37 cellular contexts compared by ENCODE assay signal in the genomic region with DNA sequence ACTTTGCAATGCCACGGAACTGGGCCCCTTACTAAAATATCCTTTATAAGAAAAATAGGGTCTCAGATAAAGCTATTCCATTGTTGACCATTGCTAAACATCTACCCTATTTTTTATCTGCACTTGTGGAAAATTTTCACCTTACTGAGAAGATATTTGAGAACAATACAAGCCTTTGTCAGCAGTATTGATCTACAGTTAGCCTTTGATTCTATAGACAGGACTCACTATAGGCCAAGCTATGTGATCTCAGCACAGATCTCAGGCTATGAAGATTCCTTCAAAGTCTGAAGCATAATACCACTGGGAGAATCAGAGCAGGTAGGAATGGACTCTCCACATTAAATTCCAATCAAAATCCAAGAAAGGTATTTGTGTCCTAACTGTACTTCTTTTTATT.
DNase-seq lines count a peak whose midpoint lies in the region; ATAC-seq, FAIRE-seq and TF ChIP-seq lines count a peak whose summit lies in the region.
"Had no signal": no experiment of that assay in that cellular context is flagged by ENCODE, and none has a peak within 500 bp of the region (broad histone marks: within the 10 kb centered on the region; RNA-seq: fewer than 3 reads in every experiment).

No MANE protein-coding gene starts in this region.

- no peaks in the 10 kb centered on the region for H3K36me3 Mint-ChIP-seq in GM23338 (ENCODE audit: low read depth)
- no peaks in the 10 kb centered on the region for H3K36me3 Mint-ChIP-seq in activated CD4-positive, alpha-beta memory T cell treated with anti-CD3 and anti-CD28 coated beads for 36 hours
- H3K36me3 Mint-ChIP-seq: CD14-positive monocyte; CD4-positive, alpha-beta memory T cell; CD4-positive, CD25-positive, alpha-beta regulatory T cell; CD8-positive, alpha-beta memory T cell; CD8-positive, alpha-beta T cell had no signal

- H3K9ac ChIP-seq in HepG2 (ENCODE audit: insufficient read depth, low read depth, low read length), result no peak overlapping the region
- no peak overlapping the region for H3K9ac ChIP-seq in endothelial cell of umbilical vein (replicated peaks; ENCODE audit: extremely low read depth, insufficient read depth, low read length)
- H3K9ac ChIP-seq: BLaER1; BLaER1 treated with 17β-estradiol and CSF1 and Interleukin-3, amounts not matched to agents 10 nM and 100 nM had no signal

- ATAC-seq in HepG2 (peak; percentile 97), right lobe of liver (no peak), GM23338 (no peak)
- ATAC-seq: A549; CD8-positive, alpha-beta T cell had no signal

- no peak for TF ChIP-seq RAD21 in HepG2 (CRISPR knock-in tag; IDR thresholded peaks at IDR 0.05)

- 0% methylated on average over 1 of the region's 1 CpG for WGBS in HepG2 (ENCODE audit: low lambda C conversion rate)
- WGBS in right lobe of liver (ENCODE audit: insufficient coverage, low coverage, low lambda C conversion rate, missing lambda C conversion rate), result 75% methylated on average over 1 of the region's 1 CpG

- H3F3A ChIP-seq in GM23338 (replicated peaks; ENCODE audit: low read depth), result no peaks in the 10 kb centered on the region

- no peak overlapping the region for H3K27ac Mint-ChIP-seq in GM23338
- H3K27ac Mint-ChIP-seq in activated CD4-positive, alpha-beta memory T cell treated with anti-CD3 and anti-CD28 coated beads for 36 hours, result no peak overlapping the region
- H3K27ac Mint-ChIP-seq: B cell; CD14-positive monocyte; CD4-positive, alpha-beta memory T cell; CD4-positive, alpha-beta T cell; CD4-positive, CD25-positive, alpha-beta regulatory T cell; CD8-positive, alpha-beta memory T cell; CD8-positive, alpha-beta T cell had no signal

- TF ChIP-seq CTCF in HepG2 (CRISPR knock-in tag; IDR thresholded peaks at IDR 0.05) (no peak), right lobe of liver (IDR thresholded peaks at IDR 0.05) (no peak), endothelial cell of umbilical vein (IDR thresholded peaks at IDR 0.05; ENCODE audit: extremely low read depth in 1 of 2, insufficient read depth in 1 of 2, low read depth in 1 of 2, low read length in 2 of 2) (no peak), GM23338 (conservative IDR thresholded peaks at IDR 0.05; ENCODE audit: low read depth in 2 of 2) (no peak)

- dilution Hi-C loops in endothelial cell of umbilical vein (cut with MboI; ENCODE audit: extremely low pct_ligation_motif_present, low sequenced_read_pairs), result no loop called here

- no peak for TF ChIP-seq EP300 in HepG2 (IDR thresholded peaks at IDR 0.05; ENCODE audit: low read depth in 2 of 2, low read length in 2 of 2)
- TF ChIP-seq EP300 in HepG2 (CRISPR knock-in tag; IDR thresholded peaks at IDR 0.05; ENCODE audit: borderline replicate concordance), result no peak

- no peak overlapping the region for H3K4me3 Mint-ChIP-seq in GM23338
- no peak overlapping the region for H3K4me3 Mint-ChIP-seq in activated CD4-positive, alpha-beta memory T cell treated with anti-CD3 and anti-CD28 coated beads for 36 hours
- H3K4me3 Mint-ChIP-seq: B cell; CD14-positive monocyte; CD4-positive, alpha-beta memory T cell; CD4-positive, alpha-beta T cell; CD4-positive, CD25-positive, alpha-beta regulatory T cell; CD8-positive, alpha-beta memory T cell; CD8-positive, alpha-beta T cell had no signal

- no TSS peak for BruUV-seq in HepG2 (replicated peaks; lab: Mats Ljungman, UMichigan)
- BruUV-seq in endothelial cell of umbilical vein (replicated peaks; lab: Mats Ljungman, UMichigan), result no TSS peak

- no peak overlapping the region for H3K4me2 ChIP-seq in HepG2 (ENCODE audit: low read depth, low read length)
- H3K4me2 ChIP-seq in endothelial cell of umbilical vein (ENCODE audit: insufficient read depth, low read length), result no peak overlapping the region
- no peak overlapping the region for H3K4me2 ChIP-seq in GM23338
- H3K4me2 ChIP-seq: A549; BLaER1; BLaER1 treated with 17β-estradiol and CSF1 and Interleukin-3, amounts not matched to agents 10 nM and 100 nM had no signal

- H3K27ac ChIP-seq in HepG2 (ENCODE audit: extremely low read length, insufficient read depth, low read length) (no peak overlapping the region), right lobe of liver (no peak overlapping the region), endothelial cell of umbilical vein (ENCODE audit: insufficient read depth, low read depth, low read length) (no peak overlapping the region), GM23338 (ENCODE audit: low read depth) (no peak overlapping the region)
- H3K27ac ChIP-seq: 22Rv1; A549; BLaER1; BLaER1 treated with 17β-estradiol and CSF1 and Interleukin-3, amounts not matched to agents 10 nM and 100 nM; C4-2B had no signal

- no peak overlapping the region for H2AFZ ChIP-seq in HepG2 (ENCODE audit: low read length)
- no peak overlapping the region for H2AFZ ChIP-seq in endothelial cell of umbilical vein (ENCODE audit: low read depth, low read length)
- no peak overlapping the region for H2AFZ ChIP-seq in GM23338

- no peaks in the 10 kb centered on the region for H3K4me1 Mint-ChIP-seq in GM23338
- no peaks in the 10 kb centered on the region for H3K4me1 Mint-ChIP-seq in activated CD4-positive, alpha-beta memory T cell treated with anti-CD3 and anti-CD28 coated beads for 36 hours (ENCODE audit: low read depth)
- H3K4me1 Mint-ChIP-seq: B cell; CD14-positive monocyte; CD4-positive, alpha-beta memory T cell; CD4-positive, CD25-positive, alpha-beta regulatory T cell; CD8-positive, alpha-beta memory T cell had no signal

- no peaks in the 10 kb centered on the region for H3K9me3 Mint-ChIP-seq in GM23338
- no peaks in the 10 kb centered on the region for H3K9me3 Mint-ChIP-seq in activated CD4-positive, alpha-beta memory T cell treated with anti-CD3 and anti-CD28 coated beads for 36 hours
- H3K9me3 Mint-ChIP-seq: CD14-positive monocyte; CD4-positive, alpha-beta T cell; CD8-positive, alpha-beta T cell had no signal

- no peaks in the 10 kb centered on the region for H3K9me2 ChIP-seq in GM23338 (ENCODE audit: insufficient read depth)

- H3K27me3 Mint-ChIP-seq in GM23338 (ENCODE audit: insufficient read depth, low read depth, poor library complexity), result peaks cover 2% of the 10 kb centered on the region
- no peaks in the 10 kb centered on the region for H3K27me3 Mint-ChIP-seq in activated CD4-positive, alpha-beta memory T cell treated with anti-CD3 and anti-CD28 coated beads for 36 hours
- H3K27me3 Mint-ChIP-seq: B cell; CD4-positive, alpha-beta memory T cell; CD4-positive, alpha-beta T cell; CD4-positive, CD25-positive, alpha-beta regulatory T cell; CD8-positive, alpha-beta memory T cell had no signal

- H3K79me2 ChIP-seq in HepG2 (ENCODE audit: insufficient read depth, low read length) (no peaks in the 10 kb centered on the region), endothelial cell of umbilical vein (ENCODE audit: control insufficient read depth, insufficient read depth, low read length) (no peaks in the 10 kb centered on the region), GM23338 (replicated peaks; ENCODE audit: insufficient read depth) (no peaks in the 10 kb centered on the region)

- POLR2A ChIA-PET in HepG2 (lab: Yijun Ruan, JAX), result no interaction called here
- POLR2A ChIA-PET in endothelial cell of umbilical vein (lab: Charles Lee), result no interaction called here
- POLR2A ChIA-PET in activated CD4-positive, alpha-beta memory T cell treated with anti-CD3 and anti-CD28 coated beads for 36 hours (lab: Charles Lee), result no interaction called here

- H4K20me1 ChIP-seq in HepG2 (ENCODE audit: insufficient read depth, low read length), result no peaks in the 10 kb centered on the region
- H4K20me1 ChIP-seq in endothelial cell of umbilical vein (replicated peaks; ENCODE audit: control insufficient read depth, extremely low read depth, insufficient read depth, low read length), result no peaks in the 10 kb centered on the region
- no peaks in the 10 kb centered on the region for H4K20me1 ChIP-seq in GM23338 (replicated peaks; ENCODE audit: insufficient read depth)
- H4K20me1 ChIP-seq: BLaER1; BLaER1 treated with 17β-estradiol and CSF1 and Interleukin-3, amounts not matched to agents 10 nM and 100 nM had no signal

- peaks cover 11% of the 10 kb centered on the region; the same call in 1 of the 2 replicates for H3K4me1 ChIP-seq in HepG2 (ENCODE audit: insufficient read depth, low read length)
- H3K4me1 ChIP-seq in right lobe of liver, result no peaks in the 10 kb centered on the region
- no peaks in the 10 kb centered on the region for H3K4me1 ChIP-seq in endothelial cell of umbilical vein (ENCODE audit: control insufficient read depth, extremely low read depth, insufficient read depth, low read length)
- no peaks in the 10 kb centered on the region for H3K4me1 ChIP-seq in GM23338 (ENCODE audit: insufficient read depth)
- H3K4me1 ChIP-seq: A549; BE2C; BLaER1; BLaER1 treated with 17β-estradiol and CSF1 and Interleukin-3, amounts not matched to agents 10 nM and 100 nM; Caco-2 had no signal

- TF ChIP-seq POLR2A in HepG2 (IDR thresholded peaks at IDR 0.05; ENCODE audit: insufficient read depth in 1 of 2, low read depth in 2 of 2, low read length in 2 of 2), result no peak
- TF ChIP-seq POLR2A in right lobe of liver (IDR thresholded peaks at IDR 0.05), result no peak
- no peak for TF ChIP-seq POLR2A in endothelial cell of umbilical vein (IDR thresholded peaks at IDR 0.05; ENCODE audit: low read depth, low read length)

- in situ Hi-C loops in HepG2 (cut with HindIII; ENCODE audit: extremely low pct_ligation_motif_present, low pct_unique_long_range_greater_than_20kb) (no loop called here), SK-MEL-5 (cut with HindIII; ENCODE audit: low pct_unique_long_range_greater_than_20kb, low sequenced_read_pairs) (no loop called here)

- H3K4me3 ChIP-seq in HepG2 (replicated peaks in 1 of 3; ENCODE audit: insufficient read depth in 1 of 3, low read depth in 2 of 3, low read length in 3 of 3), result no peak overlapping the region
- H3K4me3 ChIP-seq in right lobe of liver, result no peak overlapping the region
- H3K4me3 ChIP-seq in endothelial cell of umbilical vein (replicated peaks in 1 of 3; ENCODE audit: insufficient read depth in 1 of 3, low read depth in 1 of 3, low read length in 3 of 3), result no peak overlapping the region
- H3K4me3 ChIP-seq in GM23338, result no peak overlapping the region
- H3K4me3 ChIP-seq: A549; BLaER1; BLaER1 treated with 17β-estradiol and CSF1 and Interleukin-3, amounts not matched to agents 10 nM and 100 nM had no signal

- no peaks in the 10 kb centered on the region; a peak in 1 of 5 replicates for H3K27me3 ChIP-seq in HepG2 (ENCODE audit: control insufficient read depth in 1 of 2, insufficient read depth in 2 of 2, low read length in 2 of 2)
- H3K27me3 ChIP-seq in right lobe of liver, result no peaks in the 10 kb centered on the region
- H3K27me3 ChIP-seq in endothelial cell of umbilical vein (ENCODE audit: control insufficient read depth in 2 of 2, insufficient read depth in 2 of 2, low read length in 2 of 2), result no peaks in the 10 kb centered on the region
- no peaks in the 10 kb centered on the region for H3K27me3 ChIP-seq in GM23338 (ENCODE audit: insufficient read depth)
- H3K27me3 ChIP-seq: BE2C; BLaER1; BLaER1 treated with 17β-estradiol and CSF1 and Interleukin-3, amounts not matched to agents 10 nM and 100 nM had no signal

- H3K9me3 ChIP-seq in HepG2 (ENCODE audit: low read length) (no peaks in the 10 kb centered on the region), right lobe of liver (no peaks in the 10 kb centered on the region), endothelial cell of umbilical vein (replicated peaks; ENCODE audit: control insufficient read depth, insufficient read depth, low read length) (no peaks in the 10 kb centered on the region)
- H3K9me3 ChIP-seq: A549; BE2C; BLaER1; BLaER1 treated with 17β-estradiol and CSF1 and Interleukin-3, amounts not matched to agents 10 nM and 100 nM; Caco-2 had no signal

- intact Hi-C loops in HepG2 (cut with micrococcal nuclease; ENCODE audit: unreplicated experiment), result no loop called here
- intact Hi-C loops in right lobe of liver (cut with DNase I), result no loop called here
- intact Hi-C loops in endothelial cell of umbilical vein (cut with micrococcal nuclease), result no loop called here
- intact Hi-C loops in activated CD4-positive, alpha-beta memory T cell treated with anti-CD3 and anti-CD28 coated beads for 36 hours (cut with micrococcal nuclease), result no loop called here

- no peaks in the 10 kb centered on the region for H3K9me1 ChIP-seq in endothelial cell of umbilical vein (replicated peaks; ENCODE audit: control insufficient read depth, extremely low read depth, insufficient read depth, low read length)

- H3K36me3 ChIP-seq in HepG2 (replicated peaks in 1 of 2; ENCODE audit: control insufficient read depth in 1 of 2, insufficient read depth in 2 of 2, low read length in 2 of 2) (no peaks in the 10 kb centered on the region), right lobe of liver (no peaks in the 10 kb centered on the region), endothelial cell of umbilical vein (ENCODE audit: control insufficient read depth in 2 of 2, extremely low read depth in 1 of 2, insufficient read depth in 2 of 2, low read length in 2 of 2) (no peaks in the 10 kb centered on the region), GM23338 (ENCODE audit: insufficient read depth) (no peaks in the 10 kb centered on the region)
- H3K36me3 ChIP-seq: BE2C; BLaER1; BLaER1 treated with 17β-estradiol and CSF1 and Interleukin-3, amounts not matched to agents 10 nM and 100 nM had no signal

- CTCF ChIA-PET in HepG2 (lab: Yijun Ruan, JAX; ENCODE audit: low intra/inter-chr PET ratio, low total read pairs), result no interaction called here
- CTCF ChIA-PET in endothelial cell of umbilical vein (lab: Charles Lee), result no interaction called here
- CTCF ChIA-PET in activated CD4-positive, alpha-beta memory T cell treated with anti-CD3 and anti-CD28 coated beads for 36 hours (lab: Charles Lee), result no interaction called here

- DNase-seq in HepG2 (ENCODE audit: low spot score) (no peak), right lobe of liver (no peak), HuH-7.5 (ENCODE audit: low spot score) (peak; percentile 3), SK-MEL-5 (ENCODE audit: low read depth, low spot score) (peak; percentile 59), endothelial cell of umbilical vein (ENCODE audit: low read depth, low spot score) (no peak), GM23338 (ENCODE audit: low spot score) (no peak), NCI-H345 (lab: John Stamatoyannopoulos, UW) (no peak)
- no peak for DNase-seq in activated CD4-positive, alpha-beta memory T cell treated with anti-CD3 and anti-CD28 coated beads for 36 hours
- DNase-seq: 8988T; ACHN; AML-193; BE2C; C1 segment of cervical spinal cord; Caco-2; Calu3; CD4-positive, alpha-beta memory T cell; CD4-positive, alpha-beta T cell; CD4-positive, CD25-positive, alpha-beta regulatory T cell; CD8-positive, alpha-beta memory T cell; CD8-positive, alpha-beta T cell; COR-L47; DMS 273 treated with DMSO at 0.1 percent for 48 hours; DMS153; DMS53; DMS79; DMS79 treated with DMSO at 0.1 percent for 48 hours; DND-41; EL had no signal

- FAIRE-seq in HepG2 (lab: Jason Lieb, UNC), result no peak
- FAIRE-seq in endothelial cell of umbilical vein (lab: Jason Lieb, UNC), result peak; percentile 74
- FAIRE-seq: A204.1, A549, D721Med had no signal

Comparison
In these comparisons a context has a peak if more than half of its experiments do, and no peak if none do; other contexts are left out.
1. DNase-seq: peak in HuH-7.5 (single experiment) and SK-MEL-5 (single experiment); none in HepG2 (single experiment), right lobe of liver (0 of 3), endothelial cell of umbilical vein (single experiment), GM23338 (single experiment), activated CD4-positive, alpha-beta memory T cell treated with anti-CD3 and anti-CD28 coated beads for 36 hours (single experiment) and NCI-H345 (single experiment).